In the genomic region with DNA sequence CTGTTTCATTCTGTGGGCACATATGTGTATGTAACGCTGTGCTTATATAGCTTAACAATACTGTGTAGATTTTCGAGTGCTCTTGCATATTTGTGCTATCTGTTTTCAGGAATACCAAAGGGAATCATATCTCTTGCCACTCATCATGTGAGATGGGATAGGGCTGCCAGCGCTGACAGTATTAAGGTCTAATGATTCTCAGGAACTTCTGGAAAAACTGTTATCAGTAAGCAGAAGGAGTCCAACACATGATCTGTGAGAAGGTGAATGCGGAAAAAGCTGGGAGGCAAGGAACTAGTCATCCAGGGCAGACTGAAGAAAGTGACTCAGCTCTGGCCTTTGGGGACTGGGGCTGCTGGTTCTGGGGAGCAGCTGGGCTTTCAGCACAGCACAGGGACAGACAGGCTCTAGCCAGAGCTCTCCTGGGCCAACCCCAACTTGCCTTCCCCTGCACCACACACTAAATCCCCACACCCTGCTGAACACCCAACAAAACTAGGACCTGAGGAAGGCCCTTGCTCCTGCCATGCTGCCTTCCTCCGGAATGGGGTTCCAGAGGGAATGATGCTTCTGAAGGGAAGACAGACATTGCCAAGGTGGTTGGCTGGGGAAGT, we compare ENCODE assay signal across 14 cellular contexts. TPM values are rescaled to one million over a fixed set of nuclear protein-coding genes. Genes with fewer than 3 reads are reported as not detected.
"Had no signal": no experiment of that assay in that cellular context is flagged by ENCODE, and none has a peak within 500 bp of the region (broad histone marks: within the 10 kb centered on the region; RNA-seq: fewer than 3 reads in every experiment).

No MANE protein-coding gene starts in this region.

RNA-seq across cellular contexts. Expression of a gene that starts 34.2 kb away (rescaled TPM):
- total RNA-seq: frontal cortex, glomerular endothelial cell, spleen had no signal
- polyA plus RNA-seq: immature natural killer cell had no signal

RNA-seq across cellular contexts. Expression of a gene that starts 34.4 kb away (rescaled TPM):
- total RNA-seq: cardiac septum, frontal cortex, glomerular endothelial cell, lower leg skin, mammary epithelial cell, mesenteric fat pad, mononuclear cell, natural killer cell, progenitor cell of endocrine pancreas, spleen, thoracic aorta had no signal
- polyA plus RNA-seq: immature natural killer cell, keratinocyte, mammary epithelial cell had no signal

RNA-seq across cellular contexts. Expression of a gene that starts 49.9 kb away (rescaled TPM):
- total RNA-seq: frontal cortex, glomerular endothelial cell, right lobe of liver had no signal
- polyA plus RNA-seq: immature natural killer cell had no signal

RNA-seq across cellular contexts. Expression of a gene that starts 50.1 kb away (rescaled TPM):
- total RNA-seq: frontal cortex, glomerular endothelial cell had no signal
